In genomic region chr15:89114974-89115373, GRCh38 we compare ENCODE assay signal across 10 cellular contexts. TPM values are rescaled to one million over a fixed set of nuclear protein-coding genes. Genes with fewer than 3 reads are reported as not detected.
A peak's percentile ranks its signal among the peaks of the same experiment; 100 is the strongest.
DNase-seq lines count a peak whose midpoint lies in the region; ATAC-seq and TF ChIP-seq lines count a peak whose summit lies in the region.
"Had no signal": no experiment of that assay in that cellular context is flagged by ENCODE, and none has a peak within 500 bp of the region (broad histone marks: within the 10 kb centered on the region; RNA-seq: fewer than 3 reads in every experiment).

No MANE protein-coding gene starts in this region.

- no peak overlapping the region for H3K4me3 ChIP-seq in heart right ventricle
- H3K4me3 ChIP-seq in astrocyte of the spinal cord (ENCODE audit: low read depth, low read length) = no peak overlapping the region
- no peak overlapping the region for H3K4me3 ChIP-seq in liver (ENCODE audit: low read depth in 1 of 3, low read length in 3 of 3)
- no peak overlapping the region for H3K4me3 ChIP-seq in uterus
- H3K4me3 ChIP-seq: BLaER1 treated with 17β-estradiol and CSF1 and Interleukin-3, amounts not matched to agents 10 nM and 100 nM; SK-N-MC had no signal

- no peak overlapping the region for H3K27ac Mint-ChIP-seq in activated T-helper 1 cell treated with anti-CD3 and anti-CD28 coated beads, Interleukin-12 subunit alpha, Interleukin-12 subunit beta, Interleukin-2, Interleukin-4 antibody, amounts not matched to agents 30 ng/mL and 10 ng/mL and 1 ng/mL, durations not matched to agents 14 hours and 24 hours and 36 hours

- in situ Hi-C loops in astrocyte of the spinal cord (cut with HindIII; ENCODE audit: low sequenced_read_pairs) = no loop called here

- intact Hi-C loops in heart right ventricle (cut with DNase I) (no loop called here), Right ventricle myocardium inferior (cut with DNase I) (no loop called here), uterus (cut with DNase I; ENCODE audit: low total_unique reads) (no loop called here)
- intact Hi-C loops in activated T-helper 1 cell treated with anti-CD3 and anti-CD28 coated beads, Interleukin-12 subunit alpha, Interleukin-12 subunit beta, Interleukin-2, Interleukin-4 antibody, amounts not matched to agents 30 ng/mL and 10 ng/mL and 1 ng/mL, durations not matched to agents 14 hours and 24 hours and 36 hours (cut with micrococcal nuclease) = no loop called here

- H3K4me1 Mint-ChIP-seq in activated T-helper 1 cell treated with anti-CD3 and anti-CD28 coated beads, Interleukin-12 subunit alpha, Interleukin-12 subunit beta, Interleukin-2, Interleukin-4 antibody, amounts not matched to agents 30 ng/mL and 10 ng/mL and 1 ng/mL, durations not matched to agents 14 hours and 24 hours and 36 hours (ENCODE audit: low read depth) = peaks cover 21% of the 10 kb centered on the region

- 51 to 52% methylated on average over 3 of the region's 3 CpGs for WGBS in heart right ventricle, 2 donors
- WGBS in liver = 36% methylated on average over 3 of the region's 3 CpGs

- peaks cover 12 to 98% (median 79%) of the 10 kb centered on the region in 9 donors for H3K4me1 ChIP-seq in heart right ventricle
- peaks cover 7 to 62% (median 23%) of the 10 kb centered on the region in 4 donors for H3K4me1 ChIP-seq in liver (ENCODE audit: control insufficient read depth in 4 of 4, insufficient read depth in 4 of 4, low read length in 3 of 4)
- H3K4me1 ChIP-seq in uterus = peaks cover 4 to 5% of the 10 kb centered on the region in 2 donors

- peaks cover 27% of the 10 kb centered on the region for H3K36me3 Mint-ChIP-seq in activated T-helper 1 cell treated with anti-CD3 and anti-CD28 coated beads, Interleukin-12 subunit alpha, Interleukin-12 subunit beta, Interleukin-2, Interleukin-4 antibody, amounts not matched to agents 30 ng/mL and 10 ng/mL and 1 ng/mL, durations not matched to agents 14 hours and 24 hours and 36 hours (ENCODE audit: low read depth)

- H3K4me3 Mint-ChIP-seq in activated T-helper 1 cell treated with anti-CD3 and anti-CD28 coated beads, Interleukin-12 subunit alpha, Interleukin-12 subunit beta, Interleukin-2, Interleukin-4 antibody, amounts not matched to agents 30 ng/mL and 10 ng/mL and 1 ng/mL, durations not matched to agents 14 hours and 24 hours and 36 hours = no peak overlapping the region

- H3K9me3 Mint-ChIP-seq in activated T-helper 1 cell treated with anti-CD3 and anti-CD28 coated beads, Interleukin-12 subunit alpha, Interleukin-12 subunit beta, Interleukin-2, Interleukin-4 antibody, amounts not matched to agents 30 ng/mL and 10 ng/mL and 1 ng/mL, durations not matched to agents 14 hours and 24 hours and 36 hours = no peaks in the 10 kb centered on the region

- H3K27me3 ChIP-seq in heart right ventricle (no peaks in the 10 kb centered on the region), liver (ENCODE audit: control insufficient read depth in 4 of 4, insufficient read depth in 4 of 4, low read length in 3 of 4) (no peaks in the 10 kb centered on the region), uterus (no peaks in the 10 kb centered on the region)
- H3K27me3 ChIP-seq: BLaER1 treated with 17β-estradiol and CSF1 and Interleukin-3, amounts not matched to agents 10 nM and 100 nM had no signal

- H3K9me3 ChIP-seq in heart right ventricle (no peaks in the 10 kb centered on the region), liver (ENCODE audit: control insufficient read depth in 4 of 4, low read length in 3 of 4) (no peaks in the 10 kb centered on the region), uterus (no peaks in the 10 kb centered on the region)
- H3K9me3 ChIP-seq: BLaER1 treated with 17β-estradiol and CSF1 and Interleukin-3, amounts not matched to agents 10 nM and 100 nM had no signal

- no peak for ATAC-seq in heart right ventricle
- ATAC-seq in Right ventricle myocardium inferior = no peak
- ATAC-seq in GM18858 (IDR thresholded peaks at IDR 0.05; ENCODE audit: unreplicated experiment) = no peak
- ATAC-seq in HG03159 (IDR thresholded peaks at IDR 0.05; ENCODE audit: unreplicated experiment) = no peak

- TF ChIP-seq CTCF in heart right ventricle (IDR thresholded peaks at IDR 0.05) (no peak), astrocyte of the spinal cord (IDR thresholded peaks at IDR 0.05; ENCODE audit: low read depth, low read length) (no peak), liver (IDR thresholded peaks at IDR 0.05; ENCODE audit: low read depth, low read length, missing input control) (no peak), uterus (IDR thresholded peaks at IDR 0.05) (no peak)

- no peak for TF ChIP-seq POLR2A in uterus (IDR thresholded peaks at IDR 0.05)

- TF ChIP-seq RAD21 in liver (IDR thresholded peaks at IDR 0.05) = no peak

- DNase-seq in heart right ventricle (peak in 1 of 2 donors; percentile 54), Right ventricle myocardium inferior (ENCODE audit: missing footprints) (no peak), astrocyte of the spinal cord (ENCODE audit: low read depth, low spot score) (peak; percentile 81), uterus (peak in 1 of 2 donors; percentile 56)
- DNase-seq in activated T-helper 1 cell treated with anti-CD3 and anti-CD28 coated beads, Interleukin-12 subunit alpha, Interleukin-12 subunit beta, Interleukin-2, Interleukin-4 antibody, amounts not matched to agents 30 ng/mL and 10 ng/mL and 1 ng/mL, durations not matched to agents 14 hours and 24 hours and 36 hours (ENCODE audit: low spot score) = no peak

- peak overlapping the region in 7 of 10 donors; percentile 33 to 98 (median 86) for H3K27ac ChIP-seq in heart right ventricle
- H3K27ac ChIP-seq in liver (ENCODE audit: low read depth in 1 of 2, low read length in 2 of 2) = peak overlapping the region; percentile 91 to 96
- peak overlapping the region; percentile 8 to 58 for H3K27ac ChIP-seq in uterus
- H3K27ac ChIP-seq: BLaER1 treated with 17β-estradiol and CSF1 and Interleukin-3, amounts not matched to agents 10 nM and 100 nM; SK-N-MC had no signal

- H3K9ac ChIP-seq in liver (ENCODE audit: low read depth in 1 of 2, low read length in 2 of 2) = peak overlapping the region; percentile 3 to 39
- H3K9ac ChIP-seq: BLaER1 treated with 17β-estradiol and CSF1 and Interleukin-3, amounts not matched to agents 10 nM and 100 nM had no signal

- H3K36me3 ChIP-seq in heart right ventricle (peaks cover 0 to 63% (median 22%) of the 10 kb centered on the region in 9 donors), liver (ENCODE audit: control insufficient read depth in 4 of 4, insufficient read depth in 3 of 4, low read depth in 1 of 4, low read length in 3 of 4) (peaks cover 5 to 28% (median 14%) of the 10 kb centered on the region in 4 donors), uterus (no peaks in the 10 kb centered on the region)

- no peaks in the 10 kb centered on the region for H3K27me3 Mint-ChIP-seq in activated T-helper 1 cell treated with anti-CD3 and anti-CD28 coated beads, Interleukin-12 subunit alpha, Interleukin-12 subunit beta, Interleukin-2, Interleukin-4 antibody, amounts not matched to agents 30 ng/mL and 10 ng/mL and 1 ng/mL, durations not matched to agents 14 hours and 24 hours and 36 hours (ENCODE audit: insufficient read depth)

TF ChIP-seq in liver, 16 proteins besides CTCF, POLR2A, EP300 and RAD21:
- TF ChIP-seq MAX (IDR thresholded peaks at IDR 0.05) (no peak), ATF3 (IDR thresholded peaks at IDR 0.05) (no peak), HNF4G (IDR thresholded peaks at IDR 0.05) (no peak), RXRA (IDR thresholded peaks at IDR 0.05) (no peak), GABPA (IDR thresholded peaks at IDR 0.05 in 1 of 2, conservative IDR thresholded peaks at IDR 0.05 in 1 of 2) (no peak), ZBTB33 (IDR thresholded peaks at IDR 0.05) (no peak), SP1 (IDR thresholded peaks at IDR 0.05) (no peak), FOXA2 (IDR thresholded peaks at IDR 0.05) (no peak)

RNA-seq across cellular contexts. Expression of gene ABHD2, which starts 26.7 kb away (rescaled TPM):
- total RNA-seq in heart right ventricle (100 to 1,000 TPM in 8 of 10 donors, 10 to 100 TPM in 2; 74.9 to 201 (median 123) TPM), Right ventricle myocardium inferior (69.9 TPM), liver (100 to 1,000 TPM in 1 of 2 donors, 10 to 100 TPM in 1; 34.6 to 663 TPM), uterus (100 to 1,000 TPM in 1 of 4 donors, 10 to 100 TPM in 3; 27.4 to 117 (median 54.2) TPM)
- polyA plus RNA-seq in heart right ventricle (10 to 100 TPM in 1 of 2 donors, 1 to 10 TPM in 1; 9.1 to 41.6 TPM), liver (10 to 100 TPM; 58.8 to 71.5 TPM)
- 66.5 and 66.7 TPM in 2 replicates for total RNA-seq in activated T-helper 1 cell treated with anti-CD3 and anti-CD28 coated beads, Interleukin-12 subunit alpha, Interleukin-12 subunit beta, Interleukin-2, Interleukin-4 antibody, amounts not matched to agents 30 ng/mL and 10 ng/mL and 1 ng/mL, durations not matched to agents 14 hours and 24 hours and 36 hours

Comparison
In these comparisons a context has a peak if more than half of its experiments do, and no peak if none do; other contexts are left out.
1. H3K27ac ChIP-seq: peak in every context shown above with its lines; median percentile 94 in liver; 86 in heart right ventricle; 33 in uterus.